In genomic region chr12:65695077-65695865, GRCh38 we compare ENCODE assay signal across 2 cellular contexts.
TF ChIP-seq lines count a peak whose summit lies in the region.

No MANE protein-coding gene starts in this region.

TF ChIP-seq in K562, 482 proteins besides CTCF, POLR2A, EP300 and RAD21 (continued from another document and continues in another):
- no peak for TF ChIP-seq ZNF318 (IDR thresholded peaks at IDR 0.05; ENCODE audit: borderline replicate concordance in 1 of 2, low read depth in 1 of 2)
- 0 out of 2 replicates have a peak, but pooled peaks have one; percentile 35 for TF ChIP-seq NFE2 (IDR thresholded peaks at IDR 0.05; ENCODE audit: low read depth)
- TF ChIP-seq, protein P1, sequence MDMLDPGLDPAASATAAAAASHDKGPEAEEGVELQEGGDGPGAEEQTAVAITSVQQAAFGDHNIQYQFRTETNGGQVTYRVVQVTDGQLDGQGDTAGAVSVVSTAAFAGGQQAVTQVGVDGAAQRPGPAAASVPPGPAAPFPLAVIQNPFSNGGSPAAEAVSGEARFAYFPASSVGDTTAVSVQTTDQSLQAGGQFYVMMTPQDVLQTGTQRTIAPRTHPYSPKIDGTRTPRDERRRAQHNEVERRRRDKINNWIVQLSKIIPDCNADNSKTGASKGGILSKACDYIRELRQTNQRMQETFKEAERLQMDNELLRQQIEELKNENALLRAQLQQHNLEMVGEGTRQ (CRISPR knock-in tag; IDR thresholded peaks at IDR 0.05), result no peak
- no peak for TF ChIP-seq DLX4 (CRISPR knock-in tag; IDR thresholded peaks at IDR 0.05)
- TF ChIP-seq ESRRA (IDR thresholded peaks at IDR 0.05; ENCODE audit: borderline replicate concordance, low read depth), result no peak
- TF ChIP-seq RBM34 (IDR thresholded peaks at IDR 0.05; ENCODE audit: borderline replicate concordance, insufficient read depth, low read length), result no peak
- TF ChIP-seq NFIC (IDR thresholded peaks at IDR 0.05), result peak; percentile 31
- TF ChIP-seq, protein P2, sequence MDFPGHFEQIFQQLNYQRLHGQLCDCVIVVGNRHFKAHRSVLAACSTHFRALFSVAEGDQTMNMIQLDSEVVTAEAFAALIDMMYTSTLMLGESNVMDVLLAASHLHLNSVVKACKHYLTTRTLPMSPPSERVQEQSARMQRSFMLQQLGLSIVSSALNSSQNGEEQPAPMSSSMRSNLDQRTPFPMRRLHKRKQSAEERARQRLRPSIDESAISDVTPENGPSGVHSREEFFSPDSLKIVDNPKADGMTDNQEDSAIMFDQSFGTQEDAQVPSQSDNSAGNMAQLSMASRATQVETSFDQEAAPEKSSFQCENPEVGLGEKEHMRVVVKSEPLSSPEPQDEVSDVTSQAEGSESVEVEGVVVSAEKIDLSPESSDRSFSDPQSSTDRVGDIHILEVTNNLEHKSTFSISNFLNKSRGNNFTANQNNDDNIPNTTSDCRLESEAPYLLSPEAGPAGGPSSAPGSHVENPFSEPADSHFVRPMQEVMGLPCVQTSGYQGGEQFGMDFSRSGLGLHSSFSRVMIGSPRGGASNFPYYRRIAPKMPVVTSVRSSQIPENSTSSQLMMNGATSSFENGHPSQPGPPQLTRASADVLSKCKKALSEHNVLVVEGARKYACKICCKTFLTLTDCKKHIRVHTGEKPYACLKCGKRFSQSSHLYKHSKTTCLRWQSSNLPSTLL (IDR thresholded peaks at IDR 0.05), result no peak
- TF ChIP-seq NKRF (IDR thresholded peaks at IDR 0.05; ENCODE audit: borderline replicate concordance), result no peak

TF ChIP-seq in HepG2, 621 proteins besides CTCF, POLR2A, EP300 and RAD21 (continued from another document):
- TF ChIP-seq, protein P3, sequence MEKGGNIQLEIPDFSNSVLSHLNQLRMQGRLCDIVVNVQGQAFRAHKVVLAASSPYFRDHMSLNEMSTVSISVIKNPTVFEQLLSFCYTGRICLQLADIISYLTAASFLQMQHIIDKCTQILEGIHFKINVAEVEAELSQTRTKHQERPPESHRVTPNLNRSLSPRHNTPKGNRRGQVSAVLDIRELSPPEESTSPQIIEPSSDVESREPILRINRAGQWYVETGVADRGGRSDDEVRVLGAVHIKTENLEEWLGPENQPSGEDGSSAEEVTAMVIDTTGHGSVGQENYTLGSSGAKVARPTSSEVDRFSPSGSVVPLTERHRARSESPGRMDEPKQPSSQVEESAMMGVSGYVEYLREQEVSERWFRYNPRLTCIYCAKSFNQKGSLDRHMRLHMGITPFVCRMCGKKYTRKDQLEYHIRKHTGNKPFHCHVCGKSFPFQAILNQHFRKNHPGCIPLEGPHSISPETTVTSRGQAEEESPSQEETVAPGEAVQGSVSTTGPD (CRISPR knock-in tag; IDR thresholded peaks at IDR 0.05), result no peak
- TF ChIP-seq CBX2 (IDR thresholded peaks at IDR 0.05; ENCODE audit: low read depth, low read length), result no peak
- no peak for TF ChIP-seq CBX2 (CRISPR knock-in tag; IDR thresholded peaks at IDR 0.05; ENCODE audit: low read depth)
- no peak for TF ChIP-seq SIN3B (IDR thresholded peaks at IDR 0.05; ENCODE audit: low read length)
- TF ChIP-seq ZFP62 (CRISPR knock-in tag; IDR thresholded peaks at IDR 0.05), result no peak
